17 cellular contexts compared by ENCODE assay signal in the genomic region with DNA sequence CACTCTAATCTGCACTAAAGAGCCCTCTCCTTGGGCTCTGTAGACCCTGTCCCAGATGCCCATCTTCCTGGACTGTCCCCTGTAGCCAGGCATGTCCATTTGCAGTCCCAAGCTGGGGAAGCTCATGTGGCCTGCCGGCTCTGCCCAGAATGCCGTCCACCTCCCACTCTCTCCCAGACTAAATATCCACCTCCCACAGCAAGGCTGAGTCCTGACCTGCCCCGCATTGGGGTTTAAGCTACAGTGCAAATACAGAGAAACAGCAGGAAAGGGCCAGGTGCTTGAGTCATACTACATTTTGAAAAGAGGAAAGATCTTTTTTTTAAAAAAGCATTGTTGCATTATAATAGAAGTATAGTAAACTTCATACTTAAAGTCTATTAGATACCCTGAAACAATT. TPM values are rescaled to one million over a fixed set of nuclear protein-coding genes. Genes with fewer than 3 reads are reported as not detected.
A peak's percentile ranks its signal among the peaks of the same experiment; 100 is the strongest.
DNase-seq lines count a peak whose midpoint lies in the region; ATAC-seq and TF ChIP-seq lines count a peak whose summit lies in the region.
"Had no signal": no experiment of that assay in that cellular context is flagged by ENCODE, and none has a peak within 500 bp of the region (broad histone marks: within the 10 kb centered on the region; RNA-seq: fewer than 3 reads in every experiment).

No MANE protein-coding gene starts in this region.

- H3K4me1 ChIP-seq in RWPE2 (ENCODE audit: insufficient read depth, poor library complexity, severe bottlenecking) (peaks cover 69% of the 10 kb centered on the region), prostate gland (replicated peaks) (no peaks in the 10 kb centered on the region)

- H3K27me3 ChIP-seq in RWPE2 (ENCODE audit: insufficient read depth, poor library complexity, severe bottlenecking) (no peaks in the 10 kb centered on the region), prostate gland (replicated peaks; ENCODE audit: insufficient read depth) (no peaks in the 10 kb centered on the region)
- H3K27me3 ChIP-seq: SJCRH30 had no signal

- TF ChIP-seq POLR2A in prostate gland (IDR thresholded peaks at IDR 0.05): no peak

- TF ChIP-seq CTCF in RWPE2 (IDR thresholded peaks at IDR 0.05; ENCODE audit: poor library complexity, severe bottlenecking) (no peak), prostate gland (IDR thresholded peaks at IDR 0.05) (no peak)

- DNase-seq in NCI-H69 (lab: John Stamatoyannopoulos, UW) (peak; percentile 58), RWPE2 (ENCODE audit: low spot score) (no peak), epithelial cell of prostate (ENCODE audit: low read depth, low spot score) (peak; percentile 58), prostate gland (ENCODE audit: low spot score) (no peak), SHP77 treated with DMSO at 0.1 percent for 48 hours (lab: John Stamatoyannopoulos, UW) (no peak), head of caudate nucleus (no peak), putamen (ENCODE audit: low spot score) (no peak)
- DNase-seq: CD8-positive, alpha-beta T cell; GF-D8; HFFc6; NCI-H1048; NCI-H1694; NCI-H446 treated with DMSO at 0.1 percent for 48 hours; NCI-H82; SJCRH30 had no signal

- peak; percentile 64 for ATAC-seq in RWPE2 (ENCODE audit: low read depth)
- ATAC-seq: CD8-positive, alpha-beta T cell; GM23338 had no signal

- H3K9me3 ChIP-seq in RWPE2 (ENCODE audit: severe bottlenecking) (no peaks in the 10 kb centered on the region), prostate gland (no peaks in the 10 kb centered on the region)

- H3K36me3 ChIP-seq in RWPE2 (ENCODE audit: low read depth) (peaks cover 6% of the 10 kb centered on the region), prostate gland (no peaks in the 10 kb centered on the region)
- H3K36me3 ChIP-seq: SJCRH30 had no signal

- no peak overlapping the region for H3K4me3 ChIP-seq in RWPE2 (ENCODE audit: severe bottlenecking)
- no peak overlapping the region for H3K4me3 ChIP-seq in prostate gland
- H3K4me3 ChIP-seq: GM23338, SJCRH30 had no signal

- H3K27ac ChIP-seq in RWPE2 (ENCODE audit: poor library complexity, severe bottlenecking): peak overlapping the region; percentile 88
- H3K27ac ChIP-seq in epithelial cell of prostate: peak overlapping the region; percentile 96
- peak overlapping the region; percentile 2 to 22 for H3K27ac ChIP-seq in prostate gland
- H3K27ac ChIP-seq: HL-60, SJCRH30 had no signal

- intact Hi-C loops in prostate gland (cut with DNase I) (no loop called here), head of caudate nucleus (cut with DNase I) (no loop called here)

- 44% methylated on average over 3 of the region's 3 CpGs for WGBS in prostate gland

RNA-seq across cellular contexts. Expression of gene ST6GALNAC2, which starts 3.0 kb away (rescaled TPM):
- total RNA-seq in prostate gland: 10 to 100 TPM; 21.0 to 23.1 TPM
- total RNA-seq: SJCRH30 had no signal

RNA-seq across cellular contexts. Expression of gene PRCD, which starts 42.8 kb away (rescaled TPM):
- under 1 TPM; 0.36 to 0.85 TPM for total RNA-seq in prostate gland
- total RNA-seq: CD8-positive, alpha-beta T cell; HFFc6 had no signal

RNA-seq across cellular contexts. Expression of gene CYGB, which starts 45.2 kb away (rescaled TPM):
- 10 to 100 TPM in 1 of 2 donors, 1 to 10 TPM in 1; 7.0 to 13.8 TPM for total RNA-seq in prostate gland
- total RNA-seq: SJCRH30 had no signal

Comparison
In these comparisons a context has a peak if more than half of its experiments do, and no peak if none do; other contexts are left out.
1. DNase-seq: peak in NCI-H69 (single experiment) and epithelial cell of prostate (single experiment); none in RWPE2 (single experiment), prostate gland (single experiment), SHP77 treated with DMSO at 0.1 percent for 48 hours (single experiment), head of caudate nucleus (0 of 42) and putamen (single experiment).
2. H3K27ac ChIP-seq: peak in every context shown above with its lines; median percentile 96 in epithelial cell of prostate; 88 in RWPE2; 12 in prostate gland.